ENCODE assay signal across 9 cellular contexts in genomic region chr17:56595831-56596740, GRCh38. TPM values are rescaled to one million over a fixed set of nuclear protein-coding genes. Genes with fewer than 3 reads are reported as not detected.
DNase-seq lines count a peak whose midpoint lies in the region; ATAC-seq and TF ChIP-seq lines count a peak whose summit lies in the region.
"Had no signal": no experiment of that assay in that cellular context is flagged by ENCODE, and none has a peak within 500 bp of the region (broad histone marks: within the 10 kb centered on the region; RNA-seq: fewer than 3 reads in every experiment).

No MANE protein-coding gene starts in this region.

- peak; percentile 85 for DNase-seq in DMS 273 (lab: John Stamatoyannopoulos, UW; ENCODE audit: unreplicated experiment)
- no peak for DNase-seq in MM.1S
- no peak for DNase-seq in central memory CD8-positive, alpha-beta T cell (ENCODE audit: low spot score in 2 of 2)
- DNase-seq in osteoblast (ENCODE audit: insufficient read length, low spot score, missing footprints): no peak
- DNase-seq in NCI-H187 treated with DMSO at 0.1 percent for 48 hours (lab: John Stamatoyannopoulos, UW): no peak
- no peak for DNase-seq in NCI-H146 treated with DMSO at 0.1 percent for 48 hours (lab: John Stamatoyannopoulos, UW; ENCODE audit: unreplicated experiment)
- no peak for DNase-seq in putamen (ENCODE audit: low spot score)
- DNase-seq in activated gamma-delta T cell (lab: John Stamatoyannopoulos, UW): no peak

- H3K9me3 ChIP-seq in MM.1S (replicated peaks; ENCODE audit: insufficient read depth, low read length) (no peaks in the 10 kb centered on the region), osteoblast (ENCODE audit: low read depth, low read length) (no peaks in the 10 kb centered on the region)

- H3K4me2 ChIP-seq in MM.1S (ENCODE audit: low read depth, low read length): peak overlapping the region; percentile 61; the same call in 1 of the 2 replicates
- H3K4me2 ChIP-seq in osteoblast (ENCODE audit: insufficient read depth, low read length): peak overlapping the region; percentile 73

- H4K20me1 ChIP-seq in MM.1S (ENCODE audit: insufficient read depth, low read length) (no peaks in the 10 kb centered on the region), osteoblast (ENCODE audit: insufficient read depth, low read length) (no peaks in the 10 kb centered on the region)

- H3F3A ChIP-seq in MM.1S (ENCODE audit: insufficient read depth, low read length): peaks cover 12% of the 10 kb centered on the region

- H3K4me3 Mint-ChIP-seq in central memory CD8-positive, alpha-beta T cell: peak overlapping the region; percentile 69

- no peak overlapping the region for H3K27ac ChIP-seq in MM.1S (ENCODE audit: low read length)
- no peak overlapping the region for H3K27ac ChIP-seq in osteoblast (ENCODE audit: low read depth, low read length)

- H3K27ac Mint-ChIP-seq in central memory CD8-positive, alpha-beta T cell (ENCODE audit: low read depth): no peak overlapping the region
- H3K27ac Mint-ChIP-seq: IgD-negative memory B cell had no signal

- H2AFZ ChIP-seq in MM.1S (ENCODE audit: low read length): no peak overlapping the region
- peak overlapping the region; percentile 41 for H2AFZ ChIP-seq in osteoblast (ENCODE audit: low read length)

- no peak for TF ChIP-seq CTCF in MM.1S (IDR thresholded peaks at IDR 0.05; ENCODE audit: low read length)
- no peak for TF ChIP-seq CTCF in osteoblast (IDR thresholded peaks at IDR 0.05; ENCODE audit: extremely low read depth, low read depth, low read length)

- H3K9me2 ChIP-seq in MM.1S (replicated peaks; ENCODE audit: insufficient read depth, low read length): no peaks in the 10 kb centered on the region

- no peak for ATAC-seq in central memory CD8-positive, alpha-beta T cell (replicated peaks; ENCODE audit: extremely low read depth, poor library complexity, severe bottlenecking)

- H3K27me3 Mint-ChIP-seq in central memory CD8-positive, alpha-beta T cell: peaks cover 82% of the 10 kb centered on the region

- H3K36me3 ChIP-seq in MM.1S (replicated peaks; ENCODE audit: insufficient read depth, low read length) (no peaks in the 10 kb centered on the region), osteoblast (ENCODE audit: insufficient read depth, low read length) (no peaks in the 10 kb centered on the region)

- H3K27me3 ChIP-seq in MM.1S (replicated peaks; ENCODE audit: insufficient read depth, low read length) (peaks cover 27% of the 10 kb centered on the region), osteoblast (ENCODE audit: insufficient read depth, low read length) (peaks cover 37% of the 10 kb centered on the region)

- H3K4me1 Mint-ChIP-seq in central memory CD8-positive, alpha-beta T cell: peaks cover 27% of the 10 kb centered on the region

- H3K4me3 ChIP-seq in MM.1S (ENCODE audit: low read length) (peak overlapping the region; percentile 36), osteoblast (ENCODE audit: insufficient read depth, low read length) (peak overlapping the region; percentile 51)

- peaks cover 12% of the 10 kb centered on the region; the same call in 1 of the 2 replicates for H3K4me1 ChIP-seq in MM.1S (ENCODE audit: low read length)
- peaks cover 16% of the 10 kb centered on the region for H3K4me1 ChIP-seq in osteoblast (ENCODE audit: insufficient read depth, low read length)

- peaks cover 3% of the 10 kb centered on the region for H3K36me3 Mint-ChIP-seq in central memory CD8-positive, alpha-beta T cell (ENCODE audit: insufficient read depth)
- H3K36me3 Mint-ChIP-seq: IgD-negative memory B cell had no signal

- H3K9ac ChIP-seq in MM.1S (ENCODE audit: low read length): no peak overlapping the region

- no peaks in the 10 kb centered on the region for H3K9me3 Mint-ChIP-seq in central memory CD8-positive, alpha-beta T cell
- H3K9me3 Mint-ChIP-seq: IgD-negative memory B cell had no signal

- no peaks in the 10 kb centered on the region for H3K79me2 ChIP-seq in MM.1S (ENCODE audit: low read length)
- no peaks in the 10 kb centered on the region for H3K79me2 ChIP-seq in osteoblast (ENCODE audit: insufficient read depth, low read length)

RNA-seq across cellular contexts. Expression of gene NOG, which starts 2.6 kb away (rescaled TPM):
- total RNA-seq in osteoblast: 0.72 and 1.2 TPM in 2 replicates
